ENCODE assay signal across 10 cellular contexts in the genomic region with DNA sequence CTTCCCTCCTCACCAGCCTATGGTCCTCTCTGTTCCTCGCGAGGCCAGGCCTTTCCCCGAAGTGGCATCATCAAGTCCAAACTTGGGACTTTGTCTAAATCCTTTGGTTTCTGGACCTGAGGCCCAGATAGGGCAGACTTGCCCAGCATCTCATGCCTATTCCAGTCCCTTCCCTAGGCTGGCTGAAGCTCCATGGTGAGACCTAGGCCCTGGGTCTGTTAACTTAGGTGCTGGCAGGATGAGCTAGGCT. TPM values are rescaled to one million over a fixed set of nuclear protein-coding genes. Genes with fewer than 3 reads are reported as not detected.
A peak's percentile ranks its signal among the peaks of the same experiment; 100 is the strongest.
DNase-seq lines count a peak whose midpoint lies in the region; ATAC-seq and TF ChIP-seq lines count a peak whose summit lies in the region.
"Had no signal": no experiment of that assay in that cellular context is flagged by ENCODE, and none has a peak within 500 bp of the region (broad histone marks: within the 10 kb centered on the region; RNA-seq: fewer than 3 reads in every experiment).

No MANE protein-coding gene starts in this region.

- H3K9ac ChIP-seq in mesenchymal stem cell (ENCODE audit: low read length) = peak overlapping the region; percentile 94

- WGBS in adipose tissue, 3 donors = 89 to 97% (median 96%) methylated on average over 3 of the region's 3 CpGs
- WGBS in mesenchymal stem cell = 100% methylated on average over 3 of the region's 3 CpGs

- DNase-seq in activated T-cell treated with anti-CD3 and anti-CD28 coated beads, Interleukin-2, amount 50 U/mL, for 24 hours = no peak
- DNase-seq in activated T-cell treated with anti-CD3 and anti-CD28 coated beads for 4 hours (no peak), mesenchymal stem cell (no peak), thoracic aorta (ENCODE audit: low spot score) (no peak), SIG-M5 (lab: John Stamatoyannopoulos, UW) (no peak), anterior cingulate cortex (lab: John Stamatoyannopoulos, UW) (no peak)
- DNase-seq: NCI-H2081 had no signal

- H3K27ac ChIP-seq in adipose tissue (ENCODE audit: low read depth, low read length) (peak overlapping the region; percentile 40), mesenchymal stem cell (ENCODE audit: low read length, poor library complexity, severe bottlenecking) (no peak overlapping the region), thoracic aorta (peak overlapping the region; percentile 85 to 93)

- H3K4me1 Mint-ChIP-seq in activated T-cell treated with anti-CD3 and anti-CD28 coated beads, Interleukin-2, amount 50 U/mL, for 24 hours (ENCODE audit: low read depth) = peaks cover 47% of the 10 kb centered on the region

- no peak overlapping the region for H3K23ac ChIP-seq in mesenchymal stem cell (ENCODE audit: low read length in 2 of 2)

- H2AFZ ChIP-seq in mesenchymal stem cell (ENCODE audit: low read depth, low read length) = no peak overlapping the region

- H3K36me3 ChIP-seq in mesenchymal stem cell (ENCODE audit: control insufficient read depth in 1 of 2, insufficient read depth in 2 of 2, low read depth in 1 of 2, low read length in 2 of 2) = peaks cover 50 to 76% of the 10 kb centered on the region in 2 experiments
- H3K36me3 ChIP-seq in thoracic aorta = peaks cover 38% of the 10 kb centered on the region

- H4K8ac ChIP-seq in mesenchymal stem cell (ENCODE audit: low read length) = no peak overlapping the region

- no peaks in the 10 kb centered on the region for H3K9me3 Mint-ChIP-seq in activated T-cell treated with anti-CD3 and anti-CD28 coated beads, Interleukin-2, amount 50 U/mL, for 24 hours

- H4K91ac ChIP-seq in mesenchymal stem cell (ENCODE audit: low read length) = peak overlapping the region; percentile 12

- H2BK120ac ChIP-seq in mesenchymal stem cell (ENCODE audit: low read depth, low read length) = no peak overlapping the region

- no peak overlapping the region for H3K4me3 Mint-ChIP-seq in activated T-cell treated with anti-CD3 and anti-CD28 coated beads, Interleukin-2, amount 50 U/mL, for 24 hours

- H3K4ac ChIP-seq in mesenchymal stem cell (ENCODE audit: low read depth in 1 of 2, low read length in 2 of 2) = no peak overlapping the region

- no peak overlapping the region for H2BK15ac ChIP-seq in mesenchymal stem cell (ENCODE audit: low read depth, poor library complexity, severe bottlenecking)

- H2BK5ac ChIP-seq in mesenchymal stem cell (ENCODE audit: low read depth, low read length, poor library complexity, severe bottlenecking) = no peak overlapping the region

- peaks cover 10% of the 10 kb centered on the region for H3K79me1 ChIP-seq in mesenchymal stem cell (replicated peaks; ENCODE audit: low read length, poor library complexity, severe bottlenecking)

- H3K27me3 Mint-ChIP-seq in activated T-cell treated with anti-CD3 and anti-CD28 coated beads, Interleukin-2, amount 50 U/mL, for 24 hours = no peaks in the 10 kb centered on the region

- H3K4me2 ChIP-seq in mesenchymal stem cell (ENCODE audit: low read length, poor library complexity, severe bottlenecking) = no peak overlapping the region

- peaks cover 19% of the 10 kb centered on the region for H3K4me1 ChIP-seq in mesenchymal stem cell (ENCODE audit: control insufficient read depth, insufficient read depth, low read depth, low read length)
- H3K4me1 ChIP-seq in thoracic aorta (ENCODE audit: control insufficient read depth in 1 of 2, low read depth in 2 of 2) = peaks cover 18 to 29% of the 10 kb centered on the region in 2 donors

- H2BK12ac ChIP-seq in mesenchymal stem cell (ENCODE audit: low read length in 2 of 2) = no peak overlapping the region

- H3K27me3 ChIP-seq in mesenchymal stem cell (ENCODE audit: control insufficient read depth in 1 of 2, insufficient read depth in 1 of 2, low read length in 2 of 2) (no peaks in the 10 kb centered on the region), thoracic aorta (replicated peaks; ENCODE audit: insufficient read depth) (no peaks in the 10 kb centered on the region)

- H3K36me3 Mint-ChIP-seq in activated T-cell treated with anti-CD3 and anti-CD28 coated beads, Interleukin-2, amount 50 U/mL, for 24 hours (ENCODE audit: low read depth) = peaks cover 77% of the 10 kb centered on the region

- H3K4me3 ChIP-seq in mesenchymal stem cell (ENCODE audit: insufficient read depth in 1 of 2, low read depth in 1 of 2, low read length in 2 of 2) (no peak overlapping the region), thoracic aorta (no peak overlapping the region)

- H3K9me3 ChIP-seq in mesenchymal stem cell (ENCODE audit: control insufficient read depth, low read length) = no peaks in the 10 kb centered on the region
- H3K9me3 ChIP-seq in thoracic aorta = no peaks in the 10 kb centered on the region

- no peak for TF ChIP-seq CTCF in thoracic aorta (IDR thresholded peaks at IDR 0.05)

- no peak for ATAC-seq in thoracic aorta (ENCODE audit: insufficient number of reproducible peaks, low FRiP score, low read depth)
- ATAC-seq in GM21737 (IDR thresholded peaks at IDR 0.05; ENCODE audit: unreplicated experiment) = no peak
- ATAC-seq: GM12878 had no signal

- no peak overlapping the region for H3K18ac ChIP-seq in mesenchymal stem cell (ENCODE audit: low read depth in 1 of 2, low read length in 2 of 2)

- H2AK5ac ChIP-seq in mesenchymal stem cell (ENCODE audit: low read length, severe bottlenecking) = no peak overlapping the region

- H3K14ac ChIP-seq in mesenchymal stem cell (ENCODE audit: low read length in 2 of 2) = no peak overlapping the region

- H3K27ac Mint-ChIP-seq in activated T-cell treated with anti-CD3 and anti-CD28 coated beads, Interleukin-2, amount 50 U/mL, for 24 hours = peak overlapping the region; percentile 10

RNA-seq across cellular contexts. Expression of a gene that starts 11.5 kb away (rescaled TPM):
- 10 to 100 TPM; 30.8 to 61.2 (median 50.4) TPM for polyA plus RNA-seq in adipose tissue
- 76.9 TPM for polyA plus RNA-seq in mesenchymal stem cell (2013, experiment 1 of 2)
- polyA plus RNA-seq in mesenchymal stem cell (2013, experiment 2 of 2) = 76.3 TPM
- total RNA-seq in thoracic aorta = 10 to 100 TPM; 81.5 to 84.4 TPM

RNA-seq across cellular contexts. Expression of a gene that starts 13.4 kb away (rescaled TPM):
- polyA plus RNA-seq in adipose tissue = 100 to 1,000 TPM in 1 of 3 donors, 10 to 100 TPM in 2; 23.7 to 105 (median 36.3) TPM
- 35.0 TPM for polyA plus RNA-seq in mesenchymal stem cell (2013, experiment 1 of 2)
- polyA plus RNA-seq in mesenchymal stem cell (2013, experiment 2 of 2) = 34.6 TPM
- total RNA-seq in thoracic aorta = 10 to 100 TPM; 47.9 to 69.8 TPM

RNA-seq across cellular contexts. Expression of a gene that starts 35.7 kb away (rescaled TPM):
- 10 to 100 TPM; 11.1 to 16.8 (median 13.3) TPM for polyA plus RNA-seq in adipose tissue
- 21.5 TPM for polyA plus RNA-seq in mesenchymal stem cell (2013, experiment 1 of 2)
- polyA plus RNA-seq in mesenchymal stem cell (2013, experiment 2 of 2) = 19.8 TPM
- 10 to 100 TPM; 37.5 to 39.5 TPM for total RNA-seq in thoracic aorta

RNA-seq across cellular contexts. Expression of a gene that starts 37.2 kb away (rescaled TPM):
- polyA plus RNA-seq in adipose tissue = 10 to 100 TPM; 21.4 to 85.5 (median 66.0) TPM
- polyA plus RNA-seq in mesenchymal stem cell (2013, experiment 1 of 2) = 36.7 TPM
- polyA plus RNA-seq in mesenchymal stem cell (2013, experiment 2 of 2) = 36.1 TPM
- 10 to 100 TPM; 48.3 to 62.8 TPM for total RNA-seq in thoracic aorta

RNA-seq across cellular contexts. Expression of a gene that starts 55.7 kb away (rescaled TPM):
- 1 to 10 TPM in 2 of 3 donors, under 1 TPM in 1; 0.20 to 4.4 (median 3.2) TPM for polyA plus RNA-seq in adipose tissue
- polyA plus RNA-seq in mesenchymal stem cell (2013, experiment 1 of 2) = 0.04 TPM
- 0.08 TPM for polyA plus RNA-seq in mesenchymal stem cell (2013, experiment 2 of 2)
- total RNA-seq in thoracic aorta = under 1 TPM in 1 of 2 donors, not detected in 1; 0.95 TPM
